In genomic region chr6:106097368-106098231, GRCh38 we compare ENCODE assay signal across 8 cellular contexts. TPM values are rescaled to one million over a fixed set of nuclear protein-coding genes. Genes with fewer than 3 reads are reported as not detected.
DNase-seq lines count a peak whose midpoint lies in the region; ATAC-seq and TF ChIP-seq lines count a peak whose summit lies in the region.

No MANE protein-coding gene starts in this region.

- no peaks in the 10 kb centered on the region for H3K9me3 ChIP-seq in OCI-LY3 (ENCODE audit: insufficient read depth, low read length)
- H3K9me3 ChIP-seq in smooth muscle cell (replicated peaks; ENCODE audit: low read depth), result no peaks in the 10 kb centered on the region

- H3F3A ChIP-seq in smooth muscle cell (ENCODE audit: low read depth), result peaks cover 12% of the 10 kb centered on the region

- TF ChIP-seq CTCF in OCI-LY3 (IDR thresholded peaks at IDR 0.05; ENCODE audit: low read depth, low read length), result no peak
- no peak for TF ChIP-seq CTCF in smooth muscle cell (IDR thresholded peaks at IDR 0.05; ENCODE audit: borderline replicate concordance, insufficient read depth, poor library complexity, severe bottlenecking)

- H3K27ac Mint-ChIP-seq in activated naive CD4-positive, alpha-beta T cell treated with anti-CD3 and anti-CD28 coated beads, Interleukin-2, amount 50 U/mL, for 72 hours, result peak overlapping the region; percentile 99 to 100

- intact Hi-C loops in left cardiac atrium (cut with DNase I), result no loop called here

- WGBS in smooth muscle cell (ENCODE audit: low lambda C conversion rate), result 21% methylated on average over 19 of the region's 19 CpGs

- H3K27ac ChIP-seq in OCI-LY3 (ENCODE audit: low read length) (peak overlapping the region; percentile 93), smooth muscle cell (ENCODE audit: low read depth) (peak overlapping the region; percentile 85)

- H3K4me3 ChIP-seq in OCI-LY3 (ENCODE audit: low read length) (peak overlapping the region; percentile 97), smooth muscle cell (peak overlapping the region; percentile 45)

- H2AFZ ChIP-seq in OCI-LY3 (ENCODE audit: low read depth, low read length) (no peak overlapping the region), smooth muscle cell (ENCODE audit: low read depth) (peak overlapping the region; percentile 75)

- H3K79me2 ChIP-seq in OCI-LY3 (ENCODE audit: low read length) (peaks cover 42% of the 10 kb centered on the region), smooth muscle cell (ENCODE audit: low read depth) (peaks cover 13% of the 10 kb centered on the region)

- H3K4me1 ChIP-seq in OCI-LY3 (ENCODE audit: low read length) (peaks cover 62% of the 10 kb centered on the region), smooth muscle cell (ENCODE audit: low read depth) (peaks cover 43% of the 10 kb centered on the region)

- H3K27me3 ChIP-seq in OCI-LY3 (ENCODE audit: low read depth, low read length) (no peaks in the 10 kb centered on the region), smooth muscle cell (ENCODE audit: low read depth) (no peaks in the 10 kb centered on the region)

- peak; percentile 31 for DNase-seq in NCI-H510A treated with DMSO at 0.1 percent for 48 hours (lab: John Stamatoyannopoulos, UW)
- no peak for DNase-seq in NCI-H510A (lab: John Stamatoyannopoulos, UW)
- DNase-seq in activated naive CD4-positive, alpha-beta T cell treated with anti-CD3 and anti-CD28 coated beads, Interleukin-2, amount 50 U/mL, for 72 hours (ENCODE audit: low spot score in 2 of 2), result peak in 1 of 2 donors; percentile 43
- no peak for DNase-seq in left cardiac atrium
- no peak for DNase-seq in smooth muscle cell (lab: John Stamatoyannopoulos, UW; ENCODE audit: unreplicated experiment)
- DNase-seq in NCI-H2081 treated with DMSO at 0.1 percent for 48 hours (lab: John Stamatoyannopoulos, UW), result no peak

- H3K4me2 ChIP-seq in OCI-LY3 (ENCODE audit: low read length) (peak overlapping the region; percentile 98), smooth muscle cell (peak overlapping the region; percentile 80)

- ATAC-seq in HG02798 (IDR thresholded peaks at IDR 0.05; ENCODE audit: poor library complexity, unreplicated experiment) (peak; percentile 54), left cardiac atrium (peak; percentile 53 to 73)
- peak; percentile 33 to 39 for ATAC-seq in activated naive CD4-positive, alpha-beta T cell treated with anti-CD3 and anti-CD28 coated beads, Interleukin-2, amount 50 U/mL, for 72 hours

- H3K9ac ChIP-seq in OCI-LY3 (ENCODE audit: low read length) (peak overlapping the region; percentile 93), smooth muscle cell (ENCODE audit: low read depth) (peak overlapping the region; percentile 59)

- no peaks in the 10 kb centered on the region for H3K9me3 Mint-ChIP-seq in activated naive CD4-positive, alpha-beta T cell treated with anti-CD3 and anti-CD28 coated beads, Interleukin-2, amount 50 U/mL, for 72 hours

- peaks cover 4% of the 10 kb centered on the region; the same call in 1 of the 2 replicates for H4K20me1 ChIP-seq in OCI-LY3 (ENCODE audit: insufficient read depth, low read length)
- peaks cover 17% of the 10 kb centered on the region for H4K20me1 ChIP-seq in smooth muscle cell (ENCODE audit: low read depth)

- H3K36me3 Mint-ChIP-seq in activated naive CD4-positive, alpha-beta T cell treated with anti-CD3 and anti-CD28 coated beads, Interleukin-2, amount 50 U/mL, for 72 hours, result peaks cover 10 to 20% of the 10 kb centered on the region in 2 donors

- H3K36me3 ChIP-seq in OCI-LY3 (replicated peaks; ENCODE audit: low read depth, low read length) (peaks cover 22% of the 10 kb centered on the region), smooth muscle cell (ENCODE audit: low read depth) (peaks cover 7% of the 10 kb centered on the region)

RNA-seq across cellular contexts. Expression of gene PRDM1, which starts 11.5 kb away (rescaled TPM):
- 10 to 100 TPM in 1 of 2 donors, 1 to 10 TPM in 1; 7.7 to 12.5 TPM for total RNA-seq in activated naive CD4-positive, alpha-beta T cell treated with anti-CD3 and anti-CD28 coated beads, Interleukin-2, amount 50 U/mL, for 72 hours
- total RNA-seq in left cardiac atrium, result 1 to 10 TPM; 1.1 to 2.3 TPM
- 15.6 and 16.1 TPM in 2 replicates for total RNA-seq in smooth muscle cell
- polyA plus RNA-seq in smooth muscle cell, result 13.3 and 15.1 TPM in 2 replicates
